Comparison of ENCODE assay signal across 1 cellular context in genomic region chr22:31290494-31291402, GRCh38.
TF ChIP-seq lines count a peak whose summit lies in the region.

No MANE protein-coding gene starts in this region.

TF ChIP-seq in K562, 482 proteins besides CTCF, POLR2A, EP300 and RAD21 (continued from another document and continues in another):
- TF ChIP-seq ZNF395 (CRISPR knock-in tag; IDR thresholded peaks at IDR 0.05), result peak; percentile 64; the same call in 1 of the 2 replicates
- TF ChIP-seq ZBTB5 (IDR thresholded peaks at IDR 0.05), result no peak
- no peak for TF ChIP-seq PCBP2 (IDR thresholded peaks at IDR 0.05; ENCODE audit: low read depth, low read length, poor library complexity, severe bottlenecking)
- TF ChIP-seq ZNF609 (CRISPR knock-in tag; IDR thresholded peaks at IDR 0.05; ENCODE audit: borderline replicate concordance), result no peak
- TF ChIP-seq GABPB1 (CRISPR knock-in tag; IDR thresholded peaks at IDR 0.05), result peak; percentile 48; the same call in 1 of the 2 replicates
- TF ChIP-seq TRIM25 (IDR thresholded peaks at IDR 0.05; ENCODE audit: borderline replicate concordance), result no peak
- peak; percentile 30 for TF ChIP-seq SP2 (IDR thresholded peaks at IDR 0.05; ENCODE audit: extremely low read depth, low read depth, low read length, poor library complexity, severe bottlenecking)
- peak; percentile 81 for TF ChIP-seq NFYB (IDR thresholded peaks at IDR 0.05; ENCODE audit: extremely low read depth, insufficient read length)
- no peak for TF ChIP-seq ZNF764 (CRISPR knock-in tag; IDR thresholded peaks at IDR 0.05; ENCODE audit: low read depth)
- TF ChIP-seq ATF7 (IDR thresholded peaks at IDR 0.05), result peak; percentile 98
- TF ChIP-seq RERE (CRISPR knock-in tag; IDR thresholded peaks at IDR 0.05; ENCODE audit: borderline replicate concordance), result no peak
- peak; percentile 98 to 99 for TF ChIP-seq MNT (conservative IDR thresholded peaks at IDR 0.05)
- TF ChIP-seq ARID3B (CRISPR knock-in tag; IDR thresholded peaks at IDR 0.05; ENCODE audit: borderline replicate concordance), result no peak
- no peak for TF ChIP-seq ZNF512 (tag; IDR thresholded peaks at IDR 0.05)
- TF ChIP-seq HOXB6 (CRISPR knock-in tag; IDR thresholded peaks at IDR 0.05; ENCODE audit: borderline replicate concordance), result no peak
- no peak for TF ChIP-seq HLTF (IDR thresholded peaks at IDR 0.05)
- TF ChIP-seq MXD1 (CRISPR knock-in tag; IDR thresholded peaks at IDR 0.05; ENCODE audit: borderline replicate concordance, poor library complexity, severe bottlenecking), result peak; percentile 27
- TF ChIP-seq ZNF280A (IDR thresholded peaks at IDR 0.05; ENCODE audit: low read depth, partially characterized antibody), result no peak
- no peak for TF ChIP-seq SETDB1 (IDR thresholded peaks at IDR 0.05; ENCODE audit: low read length)
- peak; percentile 20 for TF ChIP-seq MEIS2 (IDR thresholded peaks at IDR 0.05; ENCODE audit: partially characterized antibody)
- no peak for TF ChIP-seq RHOXF2B (CRISPR knock-in tag; conservative IDR thresholded peaks at IDR 0.05)
- no peak for TF ChIP-seq ETS2 (tag; IDR thresholded peaks at IDR 0.05; ENCODE audit: borderline replicate concordance, poor library complexity, severe bottlenecking)
- no peak for TF ChIP-seq ZBTB49 (CRISPR knock-in tag; IDR thresholded peaks at IDR 0.05; ENCODE audit: borderline replicate concordance)
- TF ChIP-seq ZNF184 (CRISPR knock-in tag; IDR thresholded peaks at IDR 0.05), result no peak
